In genomic region chr7:31885160-31885559, GRCh38 we compare ENCODE assay signal across 25 cellular contexts.
"Had no signal": no experiment of that assay in that cellular context is flagged by ENCODE, and none has a peak within 500 bp of the region (broad histone marks: within the 10 kb centered on the region; RNA-seq: fewer than 3 reads in every experiment).

No MANE protein-coding gene starts in this region.

- H3K27ac ChIP-seq: foreskin keratinocyte, neural progenitor cell, pancreas, thyroid gland, VCaP had no signal

- H3K36me3 ChIP-seq: breast epithelium, neural progenitor cell, pancreas, thyroid gland had no signal

- H3K27ac Mint-ChIP-seq: activated naive CD4-positive, alpha-beta T cell treated with anti-CD3 and anti-CD28 coated beads, Interleukin-2, amount 50 U/mL, for 24 hours; dendritic cell treated with granulocyte-macrophage colony-stimulating factor and Interleukin-4, amounts not matched to agents 40 ng/mL and 50 ng/mL, for 4 days; naive thymus-derived CD4-positive, alpha-beta T cell; neural progenitor cell; T-helper 1 cell treated with Interleukin-12 subunit alpha and Interleukin-12 subunit beta and Interleukin-4 antibody, amounts not matched to agents 30 μg/mL and 1 μg/mL, for 36 hours had no signal

- H3K27me3 Mint-ChIP-seq: activated naive CD4-positive, alpha-beta T cell treated with anti-CD3 and anti-CD28 coated beads, Interleukin-2, amount 50 U/mL, for 24 hours; dendritic cell treated with granulocyte-macrophage colony-stimulating factor and Interleukin-4, amounts not matched to agents 40 ng/mL and 50 ng/mL, for 4 days; naive thymus-derived CD4-positive, alpha-beta T cell had no signal

- DNase-seq: activated CD4-positive, alpha-beta T cell treated with anti-CD3 and anti-CD28 coated beads, Interleukin-2, amount 50 U/mL, for 1 hour; activated CD4-positive, CD25-positive, alpha-beta regulatory T cell treated with anti-CD3 and anti-CD28 coated beads, Interleukin-2, amount 50 U/mL, for 72 hours; activated CD8-positive, alpha-beta memory T cell treated with anti-CD3 and anti-CD28 coated beads for 24 hours; activated CD8-positive, alpha-beta memory T cell treated with anti-CD3 and anti-CD28 coated beads, Interleukin-2, amount 50 U/mL, for 48 hours; activated gamma-delta T cell; activated T-cell treated with anti-CD3 and anti-CD28 coated beads, Interleukin-2, amount 50 U/mL, for 48 hours; cerebellar nuclear complex; effector memory CD4-positive, alpha-beta T cell; foreskin keratinocyte; immature natural killer cell; kidney glomerular epithelial cell; mesenchymal stem cell; mucosa of descending colon; naive thymus-derived CD4-positive, alpha-beta T cell; pancreas; stimulated activated CD4-positive, alpha-beta T cell treated with anti-CD3 and anti-CD28 coated beads, Interleukin-1b, Interleukin-23, amount 100 ng/mL, for 48 hours; stimulated activated CD8-positive, alpha-beta memory T cell treated with anti-CD3 and anti-CD28 coated beads, Interleukin-4, amount 100 ng/mL, for 48 hours; stimulated activated naive CD4-positive, alpha-beta T cell; thyroid gland had no signal

- H3K36me3 Mint-ChIP-seq: activated naive CD4-positive, alpha-beta T cell treated with anti-CD3 and anti-CD28 coated beads, Interleukin-2, amount 50 U/mL, for 24 hours; naive thymus-derived CD4-positive, alpha-beta T cell; neural progenitor cell had no signal

- ATAC-seq: foreskin keratinocyte; mucosa of descending colon; naive thymus-derived CD4-positive, alpha-beta T cell; pancreas had no signal

- H3K9me3 ChIP-seq: breast epithelium, mucosa of descending colon, pancreas, thyroid gland had no signal

- H3K27me3 ChIP-seq: breast epithelium, foreskin keratinocyte, neural progenitor cell, pancreas, thyroid gland had no signal

- H3K4me3 ChIP-seq: breast epithelium, mucosa of descending colon, neural progenitor cell, pancreas, thyroid gland had no signal

- H3K4me3 Mint-ChIP-seq: activated naive CD4-positive, alpha-beta T cell treated with anti-CD3 and anti-CD28 coated beads, Interleukin-2, amount 50 U/mL, for 24 hours; dendritic cell treated with granulocyte-macrophage colony-stimulating factor and Interleukin-4, amounts not matched to agents 40 ng/mL and 50 ng/mL, for 4 days; naive thymus-derived CD4-positive, alpha-beta T cell; neural progenitor cell; T-helper 1 cell treated with Interleukin-12 subunit alpha and Interleukin-12 subunit beta and Interleukin-4 antibody, amounts not matched to agents 30 μg/mL and 1 μg/mL, for 36 hours had no signal

- H3K4me1 ChIP-seq: breast epithelium, pancreas, thyroid gland had no signal

- H3K4me1 Mint-ChIP-seq: activated naive CD4-positive, alpha-beta T cell treated with anti-CD3 and anti-CD28 coated beads, Interleukin-2, amount 50 U/mL, for 24 hours; naive thymus-derived CD4-positive, alpha-beta T cell; neural progenitor cell had no signal
